8 cellular contexts compared by ENCODE assay signal in genomic region chr16:54193656-54194007, GRCh38.
DNase-seq lines count a peak whose midpoint lies in the region; ATAC-seq and TF ChIP-seq lines count a peak whose summit lies in the region.

No MANE protein-coding gene starts in this region.

- peak overlapping the region; percentile 41 for H3K4me3 ChIP-seq in AG10803 (ENCODE audit: low read length)
- peak overlapping the region; percentile 23 to 30 for H3K4me3 ChIP-seq in esophagus (ENCODE audit: low read depth in 1 of 2, low read length in 2 of 2)

- 12 to 24% methylated on average over 15 to 17 of the region's 17 CpGs for WGBS in esophagus, 2 donors

- H3K4me3 Mint-ChIP-seq in type B pancreatic cell: peak overlapping the region; percentile 80

- peak overlapping the region; percentile 72 to 76 for H3K27ac ChIP-seq in esophagus (ENCODE audit: low read depth in 2 of 2, low read length in 1 of 2)

- DNase-seq in AG10803 (ENCODE audit: low read depth) (peak; percentile 67), NCI-H146 (lab: John Stamatoyannopoulos, UW) (peak; percentile 77), UCSD-AML1 (lab: John Stamatoyannopoulos, UW; ENCODE audit: unreplicated experiment) (peak; percentile 66), mucosa of gallbladder (ENCODE audit: low spot score) (peak; percentile 56), type B pancreatic cell (ENCODE audit: extremely low spot score, unreplicated experiment) (peak; percentile 80)

- peak overlapping the region; percentile 70 for H3K27ac Mint-ChIP-seq in type B pancreatic cell

- no peaks in the 10 kb centered on the region for H3K9me3 ChIP-seq in esophagus (ENCODE audit: control insufficient read depth in 2 of 2, insufficient read depth in 1 of 2, low read depth in 1 of 2, low read length in 1 of 2)

- H3K27me3 Mint-ChIP-seq in type B pancreatic cell: peaks cover 10% of the 10 kb centered on the region

- H3K36me3 ChIP-seq in esophagus (ENCODE audit: control insufficient read depth in 2 of 2, insufficient read depth in 2 of 2, low read length in 1 of 2): no peaks in the 10 kb centered on the region

- peak; percentile 81 for ATAC-seq in GM18511 (IDR thresholded peaks at IDR 0.05; ENCODE audit: unreplicated experiment)
- ATAC-seq in HG02973 (IDR thresholded peaks at IDR 0.05; ENCODE audit: unreplicated experiment): peak; percentile 91

- H3K4me1 Mint-ChIP-seq in type B pancreatic cell (ENCODE audit: unreplicated experiment): peaks cover 18% of the 10 kb centered on the region

- no peaks in the 10 kb centered on the region for H3K36me3 Mint-ChIP-seq in type B pancreatic cell

- H3K27me3 ChIP-seq in esophagus (ENCODE audit: control insufficient read depth in 1 of 2, insufficient read depth in 2 of 2, low read length in 2 of 2): no peaks in the 10 kb centered on the region

- H3K9me3 Mint-ChIP-seq in type B pancreatic cell: no peaks in the 10 kb centered on the region

- peaks cover 0 to 1% of the 10 kb centered on the region in 2 donors for H3K4me1 ChIP-seq in esophagus (ENCODE audit: control insufficient read depth in 2 of 2, insufficient read depth in 2 of 2, low read length in 1 of 2)

- TF ChIP-seq CTCF in AG10803 (conservative IDR thresholded peaks at IDR 0.05; ENCODE audit: low read length) (peak; percentile 92), type B pancreatic cell (conservative IDR thresholded peaks at IDR 0.05) (peak; percentile 90)

Comparison
In these comparisons a context has a peak if more than half of its experiments do, and no peak if none do; other contexts are left out.
1. Peak in every context shown above with its lines: DNase-seq, ATAC-seq, H3K4me3 ChIP-seq and H3K27ac ChIP-seq.